ENCODE assay signal across 1 cellular context in the genomic region with DNA sequence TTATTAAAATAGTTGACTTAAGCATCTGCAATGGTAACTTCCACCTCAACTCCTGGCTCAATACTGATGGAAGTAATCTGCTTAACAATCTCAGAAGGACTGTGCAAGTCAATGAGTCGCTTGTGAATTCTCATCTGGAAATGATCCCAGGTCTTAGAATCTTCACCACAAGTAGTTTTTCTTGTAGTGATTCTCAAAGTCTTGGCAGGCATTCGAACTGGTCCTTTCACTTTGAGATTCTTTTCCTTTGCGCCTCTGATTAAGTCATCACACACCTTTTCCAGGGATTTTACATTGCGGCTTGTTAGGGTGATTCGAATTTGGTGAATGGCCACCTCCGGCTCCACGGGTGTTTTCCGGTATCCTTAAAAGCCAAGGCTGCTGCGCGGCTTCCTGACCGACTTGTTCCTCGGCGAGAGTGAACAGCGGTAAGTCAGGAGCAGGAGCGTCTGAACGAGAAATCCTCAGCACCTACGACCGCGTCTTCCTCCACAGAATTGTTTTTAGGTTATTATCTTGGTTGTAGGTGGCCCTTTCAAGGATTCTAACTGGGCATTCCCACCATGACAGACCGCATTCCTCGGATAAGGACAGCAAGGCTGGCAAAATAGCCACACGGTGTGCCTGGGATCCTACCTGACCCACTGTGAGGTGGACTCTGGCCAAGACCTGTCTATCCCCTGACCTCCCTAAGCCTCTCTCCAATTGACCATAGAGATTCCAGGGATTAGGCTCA.
TF ChIP-seq lines count a peak whose summit lies in the region.

No MANE protein-coding gene starts in this region.

TF ChIP-seq in IMR-90, 13 proteins besides CTCF, POLR2A, EP300 and RAD21:
- TF ChIP-seq CEBPB (IDR thresholded peaks at IDR 0.05; ENCODE audit: low read depth, low read length) = no peak
- no peak for TF ChIP-seq CHD1 (IDR thresholded peaks at IDR 0.05; ENCODE audit: low read depth, low read length)
- TF ChIP-seq RCOR1 (IDR thresholded peaks at IDR 0.05; ENCODE audit: insufficient replicate concordance, low read length) = no peak
- no peak for TF ChIP-seq MXI1 (IDR thresholded peaks at IDR 0.05; ENCODE audit: borderline replicate concordance, low read depth, low read length)
- TF ChIP-seq MAZ (IDR thresholded peaks at IDR 0.05; ENCODE audit: borderline replicate concordance, low read depth, low read length) = no peak
- TF ChIP-seq RFX5 (IDR thresholded peaks at IDR 0.05; ENCODE audit: low read depth, low read length) = no peak
- TF ChIP-seq BHLHE40 (IDR thresholded peaks at IDR 0.05; ENCODE audit: low read depth, low read length) = no peak
- no peak for TF ChIP-seq MAFK (IDR thresholded peaks at IDR 0.05; ENCODE audit: low read depth, low read length)
- no peak for TF ChIP-seq SMC3 (IDR thresholded peaks at IDR 0.05; ENCODE audit: low read depth, low read length)
- TF ChIP-seq NFE2L2 (IDR thresholded peaks at IDR 0.05; ENCODE audit: low read depth, low read length) = no peak
